Comparison of ENCODE assay signal across 24 cellular contexts in genomic region chr20:57670288-57671071, GRCh38. TPM values are rescaled to one million over a fixed set of nuclear protein-coding genes. Genes with fewer than 3 reads are reported as not detected.
"Had no signal": no experiment of that assay in that cellular context is flagged by ENCODE, and none has a peak within 500 bp of the region (broad histone marks: within the 10 kb centered on the region; RNA-seq: fewer than 3 reads in every experiment).

No MANE protein-coding gene starts in this region.

- H3K27me3 Mint-ChIP-seq: brain; memory B cell; stimulated activated naive CD8-positive, alpha-beta T cell treated with anti-CD3 and anti-CD28 coated beads, Interleukin-15, Interleukin-2, amounts not matched to agents 100 ng/mL and 50 ng/mL, for 24 hours had no signal

- H3K4me3 Mint-ChIP-seq: activated CD4-positive, alpha-beta T cell treated with anti-CD3 and anti-CD28 coated beads, Interleukin-2, amount 10 ng/mL, durations not matched to agents 24 days and 14 days; activated CD8-positive, alpha-beta T cell treated with anti-CD3 and anti-CD28 coated beads, Interleukin-2, amount 10 ng/mL, durations not matched to agents 7 days and 5 days; brain; dendritic cell treated with granulocyte-macrophage colony-stimulating factor and Interleukin-4, amounts not matched to agents 40 ng/mL and 50 ng/mL, for 4 days; memory B cell; stimulated activated naive CD8-positive, alpha-beta T cell treated with anti-CD3 and anti-CD28 coated beads, Interleukin-15, Interleukin-2, amounts not matched to agents 100 ng/mL and 50 ng/mL, for 24 hours had no signal

- H3K27ac Mint-ChIP-seq: activated CD4-positive, alpha-beta T cell treated with anti-CD3 and anti-CD28 coated beads, Interleukin-2, amount 10 ng/mL, durations not matched to agents 24 days and 14 days; activated CD8-positive, alpha-beta T cell treated with anti-CD3 and anti-CD28 coated beads, Interleukin-2, amount 10 ng/mL, durations not matched to agents 7 days and 5 days; activated naive CD4-positive, alpha-beta T cell treated with anti-CD3 and anti-CD28 coated beads, Interleukin-2, amount 50 U/mL, for 72 hours; dendritic cell treated with granulocyte-macrophage colony-stimulating factor and Interleukin-4, amounts not matched to agents 40 ng/mL and 50 ng/mL, for 4 days; memory B cell; stimulated activated naive CD8-positive, alpha-beta T cell treated with anti-CD3 and anti-CD28 coated beads, Interleukin-15, Interleukin-2, amounts not matched to agents 100 ng/mL and 50 ng/mL, for 24 hours had no signal

- H3K4me3 ChIP-seq: gastroesophageal sphincter, heart right ventricle, left ventricle myocardium inferior, ovary, sigmoid colon, spleen, suprapubic skin, upper lobe of left lung had no signal

- H3K27me3 ChIP-seq: gastroesophageal sphincter, heart right ventricle, ovary, sigmoid colon, suprapubic skin, upper lobe of left lung had no signal

- H3K27ac ChIP-seq: epithelial cell of prostate, gastroesophageal sphincter, heart right ventricle, left ventricle myocardium inferior, ovary, sigmoid colon, spleen, suprapubic skin, upper lobe of left lung had no signal

- H3K9me3 ChIP-seq: gastroesophageal sphincter, heart right ventricle, left ventricle myocardium inferior, ovary, sigmoid colon, spleen, suprapubic skin, upper lobe of left lung had no signal

- ATAC-seq: activated CD8-positive, alpha-beta T cell treated with anti-CD3 and anti-CD28 coated beads, Interleukin-2, amount 10 ng/mL, durations not matched to agents 7 days and 5 days; activated naive CD4-positive, alpha-beta T cell treated with anti-CD3 and anti-CD28 coated beads, Interleukin-2, amount 50 U/mL, for 72 hours; gastroesophageal sphincter; heart right ventricle had no signal

- DNase-seq: activated CD4-positive, alpha-beta T cell treated with anti-CD3 and anti-CD28 coated beads, Interleukin-2, amount 10 ng/mL, durations not matched to agents 24 days and 14 days; activated CD4-positive, CD25-positive, alpha-beta regulatory T cell; activated CD8-positive, alpha-beta memory T cell treated with anti-CD3 and anti-CD28 coated beads, Interleukin-2, amount 50 U/mL, for 4 hours; activated CD8-positive, alpha-beta T cell treated with anti-CD3 and anti-CD28 coated beads, Interleukin-2, amount 10 ng/mL, durations not matched to agents 7 days and 5 days; activated effector memory CD4-positive, alpha-beta T cell treated with anti-CD3 and anti-CD28 coated beads, Interleukin-2, amount 50 U/mL, for 16 hours; activated T-cell treated with anti-CD3 and anti-CD28 coated beads, Interleukin-2, amount 50 U/mL, for 48 hours; central memory CD4-positive, alpha-beta T cell; effector memory CD4-positive, alpha-beta T cell; heart right ventricle; left ventricle myocardium inferior; ovary; sigmoid colon; spleen; upper lobe of left lung had no signal

- H3K36me3 ChIP-seq: gastroesophageal sphincter, left ventricle myocardium inferior, ovary, sigmoid colon, spleen, suprapubic skin, upper lobe of left lung had no signal

- H3K4me1 Mint-ChIP-seq: activated CD4-positive, alpha-beta T cell treated with anti-CD3 and anti-CD28 coated beads, Interleukin-2, amount 10 ng/mL, durations not matched to agents 24 days and 14 days had no signal

- H3K9me3 Mint-ChIP-seq: activated CD4-positive, alpha-beta T cell treated with anti-CD3 and anti-CD28 coated beads, Interleukin-2, amount 10 ng/mL, durations not matched to agents 24 days and 14 days; activated naive CD4-positive, alpha-beta T cell treated with anti-CD3 and anti-CD28 coated beads, Interleukin-2, amount 50 U/mL, for 72 hours; brain; dendritic cell treated with granulocyte-macrophage colony-stimulating factor and Interleukin-4, amounts not matched to agents 40 ng/mL and 50 ng/mL, for 4 days; memory B cell; stimulated activated naive CD8-positive, alpha-beta T cell treated with anti-CD3 and anti-CD28 coated beads, Interleukin-15, Interleukin-2, amounts not matched to agents 100 ng/mL and 50 ng/mL, for 24 hours had no signal

- H3K36me3 Mint-ChIP-seq: activated naive CD4-positive, alpha-beta T cell treated with anti-CD3 and anti-CD28 coated beads, Interleukin-2, amount 50 U/mL, for 72 hours; brain; memory B cell had no signal

RNA-seq across cellular contexts. Expression of gene ZBP1, which starts 50.3 kb away (rescaled TPM):
- total RNA-seq: fibroblast of lung, left ventricle myocardium inferior had no signal
- polyA plus RNA-seq: fibroblast of lung, neural cell had no signal
